Comparison of ENCODE assay signal across 16 cellular contexts in the genomic region with DNA sequence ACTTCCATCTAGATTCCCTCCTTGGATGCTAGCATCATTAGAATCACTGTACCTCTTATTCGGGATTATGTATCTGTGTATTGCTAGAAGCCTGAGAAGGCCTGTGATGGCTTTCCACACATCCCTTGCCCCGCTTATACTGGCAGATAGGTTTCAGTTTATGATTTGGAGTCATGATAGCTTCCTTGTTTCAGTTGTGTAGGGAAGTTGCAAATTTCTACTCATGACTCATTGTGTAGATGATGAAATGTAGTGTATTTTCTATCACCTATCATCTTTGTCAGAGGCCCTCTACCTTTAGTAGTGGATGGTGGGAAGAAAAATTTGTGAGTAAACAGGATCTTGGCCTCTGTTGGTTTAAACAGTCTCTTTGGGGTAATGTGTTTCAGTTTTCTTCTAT.
DNase-seq lines count a peak whose midpoint lies in the region; ATAC-seq, FAIRE-seq and TF ChIP-seq lines count a peak whose summit lies in the region.
"Had no signal": no experiment of that assay in that cellular context is flagged by ENCODE, and none has a peak within 500 bp of the region (broad histone marks: within the 10 kb centered on the region; RNA-seq: fewer than 3 reads in every experiment).

No MANE protein-coding gene starts in this region.

- ATAC-seq in IMR-90 (ENCODE audit: low read depth) (peak; percentile 44; the same call in 1 of the 2 replicates), pancreas (no peak), SK-N-SH treated with all-trans-retinoic acid at 6 μM for 48 hours (no peak)

- no peak overlapping the region for H2BK20ac ChIP-seq in IMR-90 (ENCODE audit: low read depth, low read length)

- no peak overlapping the region for H4K8ac ChIP-seq in IMR-90 (ENCODE audit: low read depth in 2 of 2, low read length in 2 of 2)

- in situ Hi-C loops in IMR-90 (cut with MboI; ENCODE audit: low sequenced_read_pairs) = no loop called here

- H4K20me1 ChIP-seq in IMR-90 (ENCODE audit: insufficient read depth, low read length) = no peaks in the 10 kb centered on the region

- H3K4me3 ChIP-seq in IMR-90 (ENCODE audit: insufficient read depth, low read depth, low read length) = no peak overlapping the region
- no peak overlapping the region for H3K4me3 ChIP-seq in fibroblast of villous mesenchyme (ENCODE audit: low read depth, low read length)
- H3K4me3 ChIP-seq in dorsolateral prefrontal cortex = no peak overlapping the region
- H3K4me3 ChIP-seq in pancreas = no peak overlapping the region
- H3K4me3 ChIP-seq in ascending aorta = no peak overlapping the region
- H3K4me3 ChIP-seq: esophagus muscularis mucosa had no signal

- no peak overlapping the region; the same call in 1 of the 2 replicates for H3K18ac ChIP-seq in IMR-90 (ENCODE audit: low read depth, low read length)

- H3K23ac ChIP-seq in IMR-90 (ENCODE audit: low read depth, low read length) = no peak overlapping the region

- H3K4me1 ChIP-seq in IMR-90 (ENCODE audit: control insufficient read depth, insufficient read depth, low read length) (peaks cover 4% of the 10 kb centered on the region), pancreas (no peaks in the 10 kb centered on the region), ascending aorta (no peaks in the 10 kb centered on the region)
- H3K4me1 ChIP-seq: BE2C, esophagus muscularis mucosa had no signal

- WGBS in IMR-90 (ENCODE audit: extremely low coverage in 2 of 2, insufficient read length in 1 of 2), 2 experiments = no CpG with 5 or more reads among the region's 2 CpGs
- WGBS in pancreas, 2 donors = 96 to 97% methylated on average over 2 of the region's 2 CpGs

- TF ChIP-seq CTCF in IMR-90 (conservative IDR thresholded peaks at IDR 0.05; ENCODE audit: low read depth, low read length) = no peak
- TF ChIP-seq CTCF in fibroblast of villous mesenchyme (IDR thresholded peaks at IDR 0.05; ENCODE audit: insufficient read depth, low read depth, low read length) = no peak
- no peak for TF ChIP-seq CTCF in dorsolateral prefrontal cortex (IDR thresholded peaks at IDR 0.05 in 54 of 56, conservative IDR thresholded peaks at IDR 0.05 in 2 of 56; ENCODE audit: low read depth in 1 of 56, partially characterized antibody in 56 of 56)
- no peak for TF ChIP-seq CTCF in pancreas (IDR thresholded peaks at IDR 0.05)
- TF ChIP-seq CTCF in ascending aorta (IDR thresholded peaks at IDR 0.05) = no peak

- H3K14ac ChIP-seq in IMR-90 (replicated peaks; ENCODE audit: low read depth, low read length) = peak overlapping the region; percentile 21; the same call in 1 of the 2 replicates

- H3K27ac ChIP-seq in IMR-90 (ENCODE audit: insufficient read depth, low read length) = no peak overlapping the region
- peak overlapping the region in 1 of 59 donors; percentile 38 for H3K27ac ChIP-seq in dorsolateral prefrontal cortex
- H3K27ac ChIP-seq in pancreas = no peak overlapping the region
- no peak overlapping the region for H3K27ac ChIP-seq in ascending aorta
- H3K27ac ChIP-seq: esophagus muscularis mucosa had no signal

- H3K27me3 ChIP-seq in IMR-90 (ENCODE audit: control insufficient read depth, insufficient read depth, low read length) (no peaks in the 10 kb centered on the region), dorsolateral prefrontal cortex (no peaks in the 10 kb centered on the region), pancreas (no peaks in the 10 kb centered on the region), ascending aorta (no peaks in the 10 kb centered on the region)
- H3K27me3 ChIP-seq: BE2C, esophagus muscularis mucosa had no signal

- H2AFZ ChIP-seq in IMR-90 (replicated peaks; ENCODE audit: low read length, poor library complexity) = no peak overlapping the region

- intact Hi-C loops in IMR-90 (cut with micrococcal nuclease) = no loop called here
- intact Hi-C loops in dorsolateral prefrontal cortex (cut with DNase I) = no loop called here
- intact Hi-C loops in pancreas (cut with DNase I) = no loop called here
- intact Hi-C loops in ascending aorta (cut with DNase I) = no loop called here

- no peak overlapping the region for H2BK5ac ChIP-seq in IMR-90 (ENCODE audit: low read depth, low read length, poor library complexity, severe bottlenecking)

- H2BK15ac ChIP-seq in IMR-90 (ENCODE audit: low read depth, low read length) = no peak overlapping the region

- CTCF ChIA-PET in IMR-90 (lab: Yijun Ruan, JAX) = no interaction called here

- dilution Hi-C loops in IMR-90 (cut with HindIII; ENCODE audit: low sequenced_read_pairs, unreplicated experiment) = no loop called here

- H3K79me1 ChIP-seq in IMR-90 (ENCODE audit: low read depth in 1 of 2, low read length in 2 of 2) = no peaks in the 10 kb centered on the region

- POLR2A ChIA-PET in IMR-90 (lab: Charles Lee; ENCODE audit: unreplicated experiment) = no interaction called here

- no peak overlapping the region for H3K56ac ChIP-seq in IMR-90 (ENCODE audit: extremely low read depth, insufficient read depth, low read length)

- no peak overlapping the region for H2AK5ac ChIP-seq in IMR-90 (ENCODE audit: low read depth, low read length)

- H4K91ac ChIP-seq in IMR-90 (ENCODE audit: insufficient read depth, low read depth, low read length) = no peak overlapping the region

- DNase-seq in CD1c-positive myeloid dendritic cell (ENCODE audit: extremely low spot score) (peak; percentile 70), IMR-90 (peak; percentile 56), SKM-1 treated with dmso at 0.1 percent for 144 hours (lab: John Stamatoyannopoulos, UW; ENCODE audit: unreplicated experiment) (peak; percentile 81), fibroblast of villous mesenchyme (ENCODE audit: low read depth) (peak; percentile 36), dorsolateral prefrontal cortex (no peak), pancreas (no peak), ascending aorta (ENCODE audit: low spot score in 2 of 2) (no peak)
- DNase-seq: activated CD4-positive, alpha-beta memory T cell treated with anti-CD3 and anti-CD28 coated beads for 36 hours; activated naive CD4-positive, alpha-beta T cell treated with anti-CD3 and anti-CD28 coated beads, Interleukin-2, amount 50 U/mL, for 16 hours; BE2C; NCI-H2081 treated with DMSO at 0.1 percent for 48 hours; retina; stimulated activated CD4-positive, alpha-beta T cell treated with anti-CD3 and anti-CD28 coated beads, Interleukin-4, amount 100 ng/mL, for 24 hours; T-helper 2 cell had no signal

- BruUV-seq in IMR-90 (replicated peaks; lab: Mats Ljungman, UMichigan) = no TSS peak

- no peak overlapping the region for H3K4ac ChIP-seq in IMR-90 (ENCODE audit: low read depth, low read length)

- no peak for TF ChIP-seq POLR2A in IMR-90 (IDR thresholded peaks at IDR 0.05; ENCODE audit: low read depth, low read length)

- no peak overlapping the region for H2BK120ac ChIP-seq in IMR-90 (ENCODE audit: low read depth, low read length)

- no peak for FAIRE-seq in pancreas (lab: Jason Lieb, UNC)

- no peak overlapping the region for H2AK9ac ChIP-seq in IMR-90 (replicated peaks; ENCODE audit: low read depth, low read length, poor library complexity)

- H4K5ac ChIP-seq in IMR-90 (ENCODE audit: low read depth, low read length) = peak overlapping the region; percentile 91

- TF ChIP-seq RAD21 in IMR-90 (IDR thresholded peaks at IDR 0.05; ENCODE audit: low read length) = no peak

- H3K9ac ChIP-seq in IMR-90 (ENCODE audit: low read depth, low read length) = no peak overlapping the region

- H3K9me1 ChIP-seq in IMR-90 (ENCODE audit: insufficient read depth, low read length) = no peaks in the 10 kb centered on the region; the same call in 1 of the 2 replicates

- H3K4me2 ChIP-seq in IMR-90 (ENCODE audit: low read depth, low read length) = peak overlapping the region; percentile 50; the same call in 1 of the 2 replicates

- H3K36me3 ChIP-seq in IMR-90 (ENCODE audit: control insufficient read depth, insufficient read depth, low read length) (0 out of 2 replicates have a peak, but pooled peaks cover 3% of the 10 kb centered on the region), pancreas (no peaks in the 10 kb centered on the region), ascending aorta (peaks cover 0 to 9% of the 10 kb centered on the region in 2 donors)
- H3K36me3 ChIP-seq: BE2C had no signal

- no peaks in the 10 kb centered on the region for H3K9me3 ChIP-seq in IMR-90 (ENCODE audit: control insufficient read depth, insufficient read depth, low read length)
- H3K9me3 ChIP-seq in pancreas = no peaks in the 10 kb centered on the region
- H3K9me3 ChIP-seq in ascending aorta = no peaks in the 10 kb centered on the region
- H3K9me3 ChIP-seq: BE2C, esophagus muscularis mucosa had no signal

TF ChIP-seq in IMR-90, 13 proteins besides CTCF, POLR2A, EP300 and RAD21:
- TF ChIP-seq SMC3 (IDR thresholded peaks at IDR 0.05; ENCODE audit: low read depth, low read length) = no peak
- TF ChIP-seq NFE2L2 (IDR thresholded peaks at IDR 0.05; ENCODE audit: low read depth, low read length) = no peak
- TF ChIP-seq CEBPB (IDR thresholded peaks at IDR 0.05; ENCODE audit: low read depth, low read length) = peak; percentile 42; the same call in 1 of the 2 replicates
- TF ChIP-seq MAZ (IDR thresholded peaks at IDR 0.05; ENCODE audit: borderline replicate concordance, low read depth, low read length) = no peak
- 0 out of 2 replicates have a peak, but pooled peaks have one; percentile 5 for TF ChIP-seq FOS (IDR thresholded peaks at IDR 0.05; ENCODE audit: low read depth, low read length)

TF ChIP-seq in SK-N-SH treated with all-trans-retinoic acid at 6 μM for 48 hours, 23 proteins besides CTCF, POLR2A, EP300 and RAD21 (continues in another document):
- TF ChIP-seq CSRNP3 (CRISPR knock-in tag; IDR thresholded peaks at IDR 0.05) (no peak), RARB (CRISPR knock-in tag; IDR thresholded peaks at IDR 0.05) (no peak), PPARA (CRISPR knock-in tag; IDR thresholded peaks at IDR 0.05; ENCODE audit: borderline replicate concordance) (no peak), ARNTL (CRISPR knock-in tag; IDR thresholded peaks at IDR 0.05; ENCODE audit: borderline replicate concordance, low read depth) (no peak)

Comparison
In these comparisons a context has a peak if more than half of its experiments do, and no peak if none do; other contexts are left out.
1. DNase-seq: peak in CD1c-positive myeloid dendritic cell (single experiment), IMR-90 (single experiment), SKM-1 treated with dmso at 0.1 percent for 144 hours (single experiment) and fibroblast of villous mesenchyme (single experiment); none in dorsolateral prefrontal cortex (0 of 10), pancreas (0 of 6) and ascending aorta (0 of 2).